33 cellular contexts compared by ENCODE assay signal in the genomic region with DNA sequence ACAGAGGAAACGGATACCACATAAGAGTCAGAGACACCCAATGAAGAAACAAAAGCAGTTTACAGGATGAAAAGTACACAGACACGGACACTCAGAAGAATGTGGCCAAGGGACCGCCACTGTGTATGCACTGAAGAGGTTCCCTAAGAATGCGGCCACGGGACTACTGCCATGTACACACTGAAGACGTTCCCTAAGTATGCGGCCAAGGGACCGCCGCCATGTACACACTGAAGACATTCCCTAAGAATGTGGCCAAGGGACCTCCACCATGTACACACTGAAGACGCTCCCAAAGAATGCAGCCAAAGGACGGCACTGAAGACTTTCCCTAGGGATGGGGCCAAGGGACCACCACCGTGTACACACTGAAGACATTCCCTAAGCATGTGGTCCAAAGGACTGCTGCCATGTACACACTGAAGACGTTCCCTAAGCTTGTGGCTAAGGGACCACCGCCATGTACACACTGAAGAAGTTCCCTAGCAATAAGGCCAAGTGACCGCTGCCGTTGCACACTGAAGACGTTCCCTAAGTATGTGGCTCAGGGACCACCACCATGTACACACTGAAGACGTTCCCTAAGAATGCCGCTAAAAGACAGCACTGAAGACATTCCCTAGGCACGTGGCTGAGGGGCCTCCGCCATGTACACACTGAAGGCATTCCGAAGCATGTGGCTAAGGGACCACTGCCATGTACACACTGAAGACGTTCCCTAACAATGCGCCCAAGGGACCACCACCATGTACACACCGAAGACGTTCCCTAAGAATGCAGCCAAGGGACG.
"Had no signal": no experiment of that assay in that cellular context is flagged by ENCODE, and none has a peak within 500 bp of the region (broad histone marks: within the 10 kb centered on the region; RNA-seq: fewer than 3 reads in every experiment).

No MANE protein-coding gene starts in this region.

- H3K4me1 Mint-ChIP-seq: activated CD4-positive, alpha-beta memory T cell treated with anti-CD3 and anti-CD28 coated beads, Interleukin-2, amount 10 ng/mL, durations not matched to agents 7 days and 5 days; activated CD4-positive, alpha-beta T cell treated with anti-CD3 and anti-CD28 coated beads, Interleukin-2, amount 10 ng/mL, durations not matched to agents 24 days and 14 days had no signal

- DNase-seq: activated CD4-positive, alpha-beta memory T cell treated with anti-CD3 and anti-CD28 coated beads, Interleukin-2, amount 10 ng/mL, durations not matched to agents 7 days and 5 days; activated CD4-positive, alpha-beta T cell treated with anti-CD3 and anti-CD28 coated beads, Interleukin-2, amount 10 ng/mL, durations not matched to agents 24 days and 14 days; activated CD4-positive, CD25-positive, alpha-beta regulatory T cell treated with anti-CD3 and anti-CD28 coated beads, Interleukin-2, amount 50 U/mL, for 72 hours; activated CD8-positive, alpha-beta memory T cell treated with anti-CD3 and anti-CD28 coated beads, Interleukin-2, amount 50 U/mL, for 48 hours; activated gamma-delta T cell treated with Interleukin-2 at 50 U/mL for 16 hours; activated T-cell treated with anti-CD3 and anti-CD28 coated beads, Interleukin-2, amount 50 U/mL, for 24 hours; anterior cingulate cortex; body of pancreas; dorsolateral prefrontal cortex; effector memory CD4-positive, alpha-beta T cell; left colon; naive B cell; nucleus accumbens; pancreas; retina; stimulated activated CD4-positive, alpha-beta T cell treated with anti-CD3 and anti-CD28 coated beads, Interleukin-1b, Interleukin-23, amount 100 ng/mL, for 48 hours; stimulated activated CD4-positive, alpha-beta T cell treated with anti-CD3 and anti-CD28 coated beads, Interleukin-4, amount 100 ng/mL, for 4 hours; stimulated activated CD8-positive, alpha-beta memory T cell treated with anti-CD3 and anti-CD28 coated beads, Interleukin-4, amount 100 ng/mL, for 48 hours; SW 1271; T1000; WERI-Rb-1 had no signal

- H3K36me3 ChIP-seq: pancreas, prostate gland, suprapubic skin, WERI-Rb-1 had no signal

- H3K9me3 ChIP-seq: body of pancreas, pancreas, prostate gland, suprapubic skin, tibial nerve had no signal

- H3K27me3 Mint-ChIP-seq: activated CD4-positive, alpha-beta memory T cell treated with anti-CD3 and anti-CD28 coated beads, Interleukin-2, amount 10 ng/mL, durations not matched to agents 7 days and 5 days; activated CD4-positive, alpha-beta T cell treated with anti-CD3 and anti-CD28 coated beads, Interleukin-2, amount 10 ng/mL, durations not matched to agents 24 days and 14 days; activated naive CD4-positive, alpha-beta T cell treated with anti-CD3 and anti-CD28 coated beads, Interleukin-2, amount 50 U/mL, for 24 hours; activated T-cell treated with anti-CD3 and anti-CD28 coated beads, Interleukin-2, amount 50 U/mL, for 24 hours; naive B cell; stimulated activated memory B cell treated with anti-CD40 and anti-IgM and Interleukin-4, amounts not matched to agents 10 μg/mL and 1 μg/mL and 100 μg/mL, for 72 hours had no signal

- H3K27ac ChIP-seq: body of pancreas, coronary artery, dorsolateral prefrontal cortex, pancreas, prostate gland, skin epidermis, suprapubic skin, tibial nerve, WERI-Rb-1 had no signal

- H3K4me3 Mint-ChIP-seq: activated CD4-positive, alpha-beta memory T cell treated with anti-CD3 and anti-CD28 coated beads, Interleukin-2, amount 10 ng/mL, durations not matched to agents 7 days and 5 days; activated CD4-positive, alpha-beta T cell treated with anti-CD3 and anti-CD28 coated beads, Interleukin-2, amount 10 ng/mL, durations not matched to agents 24 days and 14 days; activated naive CD4-positive, alpha-beta T cell treated with anti-CD3 and anti-CD28 coated beads, Interleukin-2, amount 50 U/mL, for 24 hours; activated T-cell treated with anti-CD3 and anti-CD28 coated beads, Interleukin-2, amount 50 U/mL, for 24 hours; mesothelial cell of epicardium; naive B cell; stimulated activated memory B cell treated with anti-CD40 and anti-IgM and Interleukin-4, amounts not matched to agents 10 μg/mL and 1 μg/mL and 100 μg/mL, for 72 hours; T-helper 1 cell treated with Interleukin-12 subunit alpha and Interleukin-12 subunit beta and Interleukin-4 antibody, amounts not matched to agents 30 μg/mL and 1 μg/mL, for 36 hours had no signal

- H3K9me3 Mint-ChIP-seq: activated naive CD4-positive, alpha-beta T cell treated with anti-CD3 and anti-CD28 coated beads, Interleukin-2, amount 50 U/mL, for 24 hours had no signal

- FAIRE-seq: frontal cortex, keratinocyte, pancreas had no signal

- H3K27ac Mint-ChIP-seq: activated CD4-positive, alpha-beta memory T cell treated with anti-CD3 and anti-CD28 coated beads, Interleukin-2, amount 10 ng/mL, durations not matched to agents 7 days and 5 days; activated naive CD4-positive, alpha-beta T cell treated with anti-CD3 and anti-CD28 coated beads, Interleukin-2, amount 50 U/mL, for 24 hours; activated T-cell treated with anti-CD3 and anti-CD28 coated beads, Interleukin-2, amount 50 U/mL, for 24 hours; mesothelial cell of epicardium; stimulated activated memory B cell treated with anti-CD40 and anti-IgM and Interleukin-4, amounts not matched to agents 10 μg/mL and 1 μg/mL and 100 μg/mL, for 72 hours; T-helper 1 cell treated with Interleukin-12 subunit alpha and Interleukin-12 subunit beta and Interleukin-4 antibody, amounts not matched to agents 30 μg/mL and 1 μg/mL, for 36 hours had no signal

- H3K27me3 ChIP-seq: body of pancreas, dorsolateral prefrontal cortex, pancreas, suprapubic skin, tibial nerve had no signal

- H3K4me1 ChIP-seq: prostate gland, suprapubic skin, tibial nerve had no signal

- H3K4me3 ChIP-seq: body of pancreas, coronary artery, dorsolateral prefrontal cortex, pancreas, prostate gland, skin epidermis, suprapubic skin, tibial nerve had no signal

- ATAC-seq: body of pancreas; left colon; pancreas; sciatic nerve; stimulated activated memory B cell treated with anti-CD40 and anti-IgM and Interleukin-4, amounts not matched to agents 10 μg/mL and 1 μg/mL and 100 μg/mL, for 72 hours had no signal
